ENCODE assay signal across 12 cellular contexts in the genomic region with DNA sequence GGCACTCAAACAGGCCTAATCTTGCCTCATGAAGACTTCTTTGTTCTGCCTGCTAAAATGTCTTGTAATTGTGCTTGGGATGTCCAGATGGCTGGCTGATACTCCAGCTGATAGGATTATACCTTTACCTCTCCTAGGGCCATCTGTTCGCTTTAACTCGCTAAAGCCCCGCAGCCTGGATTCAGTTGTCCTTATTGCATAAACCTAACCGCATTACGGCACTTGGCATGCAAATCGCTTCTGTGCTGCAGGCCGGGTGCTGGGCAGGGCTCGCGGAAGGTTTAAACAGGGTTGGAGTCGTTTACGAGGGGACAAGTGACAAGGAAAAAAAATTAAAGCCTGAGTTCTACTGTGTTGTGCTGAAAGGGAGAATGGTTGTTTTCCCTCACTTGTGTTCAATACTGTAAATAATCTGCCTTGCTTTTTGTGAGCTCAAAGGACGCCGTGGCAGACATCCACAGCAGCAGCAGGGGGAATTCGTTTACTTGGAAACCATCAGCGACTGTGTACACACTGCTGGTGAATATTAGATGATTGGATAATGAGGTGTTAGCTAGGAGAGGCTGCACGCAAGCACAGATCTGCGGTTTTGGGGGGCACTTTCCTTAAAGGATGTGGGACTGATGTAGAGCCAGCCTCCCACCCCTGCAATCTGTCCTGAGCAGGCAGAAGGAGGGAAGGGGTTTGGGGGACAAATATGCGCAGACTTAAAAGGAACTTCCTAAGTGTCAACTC.
A peak's percentile ranks its signal among the peaks of the same experiment; 100 is the strongest.
DNase-seq lines count a peak whose midpoint lies in the region; ATAC-seq and TF ChIP-seq lines count a peak whose summit lies in the region.
"Had no signal": no experiment of that assay in that cellular context is flagged by ENCODE, and none has a peak within 500 bp of the region (broad histone marks: within the 10 kb centered on the region; RNA-seq: fewer than 3 reads in every experiment).

No MANE protein-coding gene starts in this region.

- peaks cover 32% of the 10 kb centered on the region for H3K4me1 Mint-ChIP-seq in neural crest cell

- TF ChIP-seq CTCF in neural crest cell (conservative IDR thresholded peaks at IDR 0.05) = no peak

- no peaks in the 10 kb centered on the region for H3K9me3 Mint-ChIP-seq in neural crest cell
- H3K9me3 Mint-ChIP-seq: activated CD8-positive, alpha-beta T cell treated with anti-CD3 and anti-CD28 coated beads for 36 hours had no signal

- H3K27ac Mint-ChIP-seq in neural crest cell (ENCODE audit: unreplicated experiment) = peak overlapping the region; percentile 69
- H3K27ac Mint-ChIP-seq: activated CD8-positive, alpha-beta T cell treated with anti-CD3 and anti-CD28 coated beads for 36 hours had no signal

- intact Hi-C loops in head of caudate nucleus (cut with DNase I) = no loop called here

- ATAC-seq in GM21390 (IDR thresholded peaks at IDR 0.05; ENCODE audit: unreplicated experiment) (no peak), HG02678 (IDR thresholded peaks at IDR 0.05; ENCODE audit: unreplicated experiment) (no peak)
- ATAC-seq: activated CD8-positive, alpha-beta T cell treated with anti-CD3 and anti-CD28 coated beads for 36 hours; foreskin keratinocyte had no signal

- DNase-seq in DMS153 treated with DMSO at 0.1 percent for 48 hours (lab: John Stamatoyannopoulos, UW; ENCODE audit: unreplicated experiment) (peak; percentile 72), NCI-H1694 (lab: John Stamatoyannopoulos, UW) (peak; percentile 75), astrocyte of the hippocampus (ENCODE audit: low read depth, low spot score) (peak; percentile 38), neural crest cell (ENCODE audit: low read depth, low spot score) (no peak), head of caudate nucleus (no peak), DMS53 treated with DMSO at 0.1 percent for 48 hours (lab: John Stamatoyannopoulos, UW; ENCODE audit: unreplicated experiment) (no peak)
- DNase-seq: activated CD8-positive, alpha-beta T cell treated with anti-CD3 and anti-CD28 coated beads for 36 hours; SHP77; trophoblast cell had no signal

- H3K4me3 Mint-ChIP-seq in neural crest cell = peak overlapping the region; percentile 7
- H3K4me3 Mint-ChIP-seq: activated CD8-positive, alpha-beta T cell treated with anti-CD3 and anti-CD28 coated beads for 36 hours had no signal

- no peaks in the 10 kb centered on the region for H3K36me3 Mint-ChIP-seq in neural crest cell (ENCODE audit: low read depth)

- no peaks in the 10 kb centered on the region for H3K27me3 Mint-ChIP-seq in neural crest cell (ENCODE audit: low read depth)
- H3K27me3 Mint-ChIP-seq: activated CD8-positive, alpha-beta T cell treated with anti-CD3 and anti-CD28 coated beads for 36 hours had no signal

Comparison
In these comparisons a context has a peak if more than half of its experiments do, and no peak if none do; other contexts are left out.
1. DNase-seq: peak in DMS153 treated with DMSO at 0.1 percent for 48 hours (single experiment), NCI-H1694 (single experiment) and astrocyte of the hippocampus (single experiment); none in neural crest cell (single experiment), head of caudate nucleus (0 of 42) and DMS53 treated with DMSO at 0.1 percent for 48 hours (single experiment).